In the genomic region with DNA sequence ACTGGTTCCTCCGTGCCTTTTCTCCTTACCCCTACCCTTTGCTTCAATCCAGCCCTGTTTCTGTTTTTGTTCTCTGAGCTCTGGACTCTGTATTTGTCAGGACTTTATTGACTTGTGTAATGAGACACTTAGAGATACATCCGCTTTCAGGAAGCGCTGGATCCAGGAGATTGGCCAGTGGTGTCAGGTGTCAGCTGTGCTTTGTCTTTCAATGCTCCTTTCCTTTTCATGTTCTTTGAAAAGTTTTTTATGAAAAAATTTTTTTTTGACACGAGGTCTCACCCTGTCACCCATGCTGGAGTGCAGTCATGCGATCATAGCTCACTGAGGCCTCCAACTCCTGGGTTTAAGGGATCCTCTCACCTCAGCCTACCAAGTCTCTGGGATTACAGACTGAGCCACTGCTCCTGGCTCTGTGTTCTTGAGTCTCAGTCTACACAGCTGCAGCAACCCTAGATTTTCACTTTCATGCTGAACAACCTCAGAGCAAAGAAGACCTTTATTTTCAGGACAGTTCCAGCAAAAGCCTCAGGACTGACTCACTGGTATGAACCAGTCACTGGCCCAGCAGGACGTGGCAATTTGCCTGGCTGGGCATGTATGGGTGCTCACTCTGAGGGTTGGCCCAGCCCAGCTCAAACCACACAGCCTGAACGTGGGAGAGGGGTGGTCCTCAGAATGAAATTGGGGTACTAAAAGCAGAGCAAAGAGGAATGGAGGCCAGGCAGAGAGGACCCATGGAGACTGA, we compare ENCODE assay signal across 17 cellular contexts.
A peak's percentile ranks its signal among the peaks of the same experiment; 100 is the strongest.
DNase-seq lines count a peak whose midpoint lies in the region; ATAC-seq and TF ChIP-seq lines count a peak whose summit lies in the region.
"Had no signal": no experiment of that assay in that cellular context is flagged by ENCODE, and none has a peak within 500 bp of the region (broad histone marks: within the 10 kb centered on the region; RNA-seq: fewer than 3 reads in every experiment).

No MANE protein-coding gene starts in this region.

- no peak for ATAC-seq in HG03097 (IDR thresholded peaks at IDR 0.05; ENCODE audit: low FRiP score, unreplicated experiment)
- ATAC-seq: T-helper 17 cell had no signal

- H3K4me1 ChIP-seq in adipocyte (ENCODE audit: control insufficient read depth, insufficient read depth, low read length), result peaks cover 9% of the 10 kb centered on the region
- H3K4me1 ChIP-seq: parathyroid adenoma had no signal

- H3K4me3 ChIP-seq in AG09309 (ENCODE audit: control insufficient read depth, low read depth, low read length), result no peak overlapping the region
- H3K4me3 ChIP-seq in adipocyte (ENCODE audit: low read length), result no peak overlapping the region
- H3K4me3 ChIP-seq: PC-9 had no signal

- peaks cover 12% of the 10 kb centered on the region for H3K9me3 ChIP-seq in adipocyte (ENCODE audit: control insufficient read depth, low read length)

- no peak overlapping the region for H3K9ac ChIP-seq in adipocyte (ENCODE audit: low read length)
- H3K9ac ChIP-seq: parathyroid adenoma had no signal

- no peak for TF ChIP-seq CTCF in AG09309 (IDR thresholded peaks at IDR 0.05; ENCODE audit: control insufficient read depth, insufficient read depth, low read depth, low read length, missing control alignments)

- no peaks in the 10 kb centered on the region for H3K36me3 ChIP-seq in adipocyte (ENCODE audit: control insufficient read depth, insufficient read depth, low read length, severe bottlenecking)

- peaks cover 16% of the 10 kb centered on the region for H3K27me3 ChIP-seq in adipocyte (replicated peaks; ENCODE audit: control insufficient read depth, insufficient read depth, low read length)

- DNase-seq in AG09309 (ENCODE audit: low read depth) (peak; percentile 46), HCEC 1CT (peak; percentile 48), adipocyte (ENCODE audit: low read depth) (peak; percentile 34), foreskin melanocyte (peak; percentile 17), hippocampal formation (lab: John Stamatoyannopoulos, UW) (no peak), inferior parietal cortex (ENCODE audit: extremely low spot score) (no peak), NCI-H774 (lab: John Stamatoyannopoulos, UW) (no peak)
- DNase-seq: activated naive CD8-positive, alpha-beta T cell treated with anti-CD3 and anti-CD28 coated beads, Interleukin-2, amount 10 ng/mL, durations not matched to agents 7 days and 5 days; CD4-positive, alpha-beta memory T cell; hypothalamus; KBM-7; NCI-H2171 treated with DMSO at 0.1 percent for 48 hours; PC-9; stimulated activated naive CD4-positive, alpha-beta T cell; T-helper 17 cell had no signal

Comparison
In these comparisons a context has a peak if more than half of its experiments do, and no peak if none do; other contexts are left out.
1. DNase-seq: peak in AG09309 (single experiment), HCEC 1CT (single experiment), adipocyte (single experiment) and foreskin melanocyte (single experiment); none in hippocampal formation (0 of 2), inferior parietal cortex (single experiment) and NCI-H774 (single experiment).